In the genomic region with DNA sequence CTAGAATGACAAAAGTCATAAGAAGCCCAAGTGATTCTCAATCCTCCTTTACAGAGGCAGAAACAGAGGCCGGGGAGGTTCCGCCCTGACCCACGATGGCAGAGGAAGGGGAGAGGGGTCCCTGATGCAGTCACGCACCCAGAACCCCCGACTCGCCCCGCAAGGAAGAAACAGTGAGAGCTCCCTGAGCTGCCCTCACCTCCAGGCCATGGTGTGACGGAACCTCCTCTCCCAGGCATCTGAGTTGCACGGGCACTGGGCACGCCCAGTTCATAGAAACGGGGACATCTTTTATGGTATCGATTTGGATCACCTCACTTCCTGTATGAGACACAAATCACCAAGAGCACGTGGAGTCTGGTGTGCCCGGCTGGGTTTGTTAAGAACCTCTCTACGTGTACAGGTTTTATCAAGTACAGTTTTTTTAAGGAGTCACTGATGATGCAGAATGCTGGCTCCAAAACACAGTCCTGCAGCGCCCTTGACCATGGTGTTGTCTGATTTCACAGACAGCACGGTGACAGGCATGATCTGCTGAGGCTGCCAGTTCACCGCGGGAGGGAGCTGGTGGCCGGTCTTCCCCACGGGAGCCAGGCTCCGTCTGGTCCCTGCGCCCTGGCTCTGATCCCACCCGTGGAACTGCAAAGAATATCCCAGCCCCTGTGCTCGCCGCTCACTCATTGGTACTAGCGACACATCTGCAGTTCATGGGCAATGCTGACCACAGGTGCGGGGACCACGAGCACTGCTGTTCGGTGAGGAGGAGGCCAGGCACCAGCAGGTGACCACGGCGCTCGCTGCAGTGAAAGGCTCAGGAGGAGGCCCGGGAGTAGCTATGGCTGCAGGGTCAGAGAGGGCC, we compare ENCODE assay signal across 11 cellular contexts. TPM values are rescaled to one million over a fixed set of nuclear protein-coding genes. Genes with fewer than 3 reads are reported as not detected.
DNase-seq lines count a peak whose midpoint lies in the region; ATAC-seq and TF ChIP-seq lines count a peak whose summit lies in the region.
"Had no signal": no experiment of that assay in that cellular context is flagged by ENCODE, and none has a peak within 500 bp of the region (broad histone marks: within the 10 kb centered on the region; RNA-seq: fewer than 3 reads in every experiment).

No MANE protein-coding gene starts in this region.

- no peaks in the 10 kb centered on the region; the same call in 1 of the 2 replicates for H4K20me1 ChIP-seq in GM23338 (replicated peaks; ENCODE audit: insufficient read depth)

- H3K27ac ChIP-seq in GM23338 (ENCODE audit: low read depth) (peak overlapping the region; percentile 79), SJCRH30 (peak overlapping the region; percentile 74), heart left ventricle (peak overlapping the region; percentile 54 to 88 (median 79))

- ATAC-seq in GM23338: peak; percentile 11; the same call in 2 of the 3 replicates
- peak in 3 of 4 donors; percentile 19 to 68 (median 34) for ATAC-seq in heart left ventricle

- H3K4me1 ChIP-seq in GM23338 (ENCODE audit: insufficient read depth) (peaks cover 14% of the 10 kb centered on the region), SJCRH30 (peaks cover 66% of the 10 kb centered on the region), heart left ventricle (peaks cover 0 to 60% (median 40%) of the 10 kb centered on the region in 12 donors)

- H3K79me2 ChIP-seq in GM23338 (replicated peaks; ENCODE audit: insufficient read depth): peaks cover 49% of the 10 kb centered on the region

- DNase-seq in GM23338 (ENCODE audit: low spot score) (no peak), SJCRH30 (no peak), heart left ventricle (peak in 1 of 5 donors; percentile 48), progenitor cell of endocrine pancreas (ENCODE audit: low spot score, unreplicated experiment) (no peak), G401 (ENCODE audit: low spot score) (no peak), activated gamma-delta T cell (lab: John Stamatoyannopoulos, UW) (no peak), hypothalamus (lab: John Stamatoyannopoulos, UW) (no peak), OCI-M1 (lab: John Stamatoyannopoulos, UW) (no peak)
- DNase-seq: activated naive CD8-positive, alpha-beta T cell treated with anti-CD3 and anti-CD28 coated beads, Interleukin-2, amount 10 ng/mL, durations not matched to agents 7 days and 5 days; NCI-H524 treated with DMSO at 0.1 percent for 48 hours had no signal

- in situ Hi-C loops in G401 (cut with HindIII; ENCODE audit: low sequenced_read_pairs): no loop called here

- peaks cover 4% of the 10 kb centered on the region for H3K27me3 Mint-ChIP-seq in GM23338 (ENCODE audit: insufficient read depth, low read depth, poor library complexity)
- H3K27me3 Mint-ChIP-seq in progenitor cell of endocrine pancreas: no peaks in the 10 kb centered on the region
- H3K27me3 Mint-ChIP-seq: activated naive CD8-positive, alpha-beta T cell treated with anti-CD3 and anti-CD28 coated beads, Interleukin-2, amount 10 ng/mL, durations not matched to agents 7 days and 5 days had no signal

- WGBS in heart left ventricle, 4 donors: 40 to 59% (median 47%) methylated on average over 28 to 34 of the region's 34 CpGs

- H3K36me3 ChIP-seq in GM23338 (ENCODE audit: insufficient read depth) (no peaks in the 10 kb centered on the region), SJCRH30 (peaks cover 2% of the 10 kb centered on the region), heart left ventricle (no peaks in the 10 kb centered on the region)

- H3K4me2 ChIP-seq in GM23338: peak overlapping the region; percentile 42

- peaks cover 4% of the 10 kb centered on the region for H3F3A ChIP-seq in GM23338 (replicated peaks; ENCODE audit: low read depth)

- H3K4me1 Mint-ChIP-seq in GM23338 (peaks cover 37% of the 10 kb centered on the region), progenitor cell of endocrine pancreas (ENCODE audit: low read depth) (peaks cover 21% of the 10 kb centered on the region)
- H3K4me1 Mint-ChIP-seq: activated naive CD8-positive, alpha-beta T cell treated with anti-CD3 and anti-CD28 coated beads, Interleukin-2, amount 10 ng/mL, durations not matched to agents 7 days and 5 days had no signal

- H3K9me3 ChIP-seq in SJCRH30 (replicated peaks) (no peaks in the 10 kb centered on the region), heart left ventricle (no peaks in the 10 kb centered on the region)

- no peak overlapping the region for H2AFZ ChIP-seq in GM23338

- no peak overlapping the region; the same call in 1 of the 2 replicates for H3K27ac Mint-ChIP-seq in GM23338
- peak overlapping the region; percentile 33 for H3K27ac Mint-ChIP-seq in progenitor cell of endocrine pancreas
- H3K27ac Mint-ChIP-seq: activated naive CD8-positive, alpha-beta T cell treated with anti-CD3 and anti-CD28 coated beads, Interleukin-2, amount 10 ng/mL, durations not matched to agents 7 days and 5 days; naive B cell had no signal

- H3K4me3 Mint-ChIP-seq in GM23338 (peak overlapping the region; percentile 14; the same call in 1 of the 3 replicates), progenitor cell of endocrine pancreas (ENCODE audit: low read depth) (no peak overlapping the region)
- H3K4me3 Mint-ChIP-seq: activated naive CD8-positive, alpha-beta T cell treated with anti-CD3 and anti-CD28 coated beads, Interleukin-2, amount 10 ng/mL, durations not matched to agents 7 days and 5 days had no signal

- H3K27me3 ChIP-seq in GM23338 (ENCODE audit: insufficient read depth) (no peaks in the 10 kb centered on the region), SJCRH30 (no peaks in the 10 kb centered on the region), heart left ventricle (no peaks in the 10 kb centered on the region)

- H3K4me3 ChIP-seq in GM23338 (peak overlapping the region; percentile 27; the same call in 1 of the 2 replicates), SJCRH30 (no peak overlapping the region), heart left ventricle (peak overlapping the region in 6 of 12 donors; percentile 3 to 28 (median 10))

- intact Hi-C loops in heart left ventricle (cut with DNase I): loop anchor here in 6 of 10 donors (2.0 to 5.0 kb wide), 3 partner anchors 34 to 38 kb away; a partner anchor contains a TSS

- no peak for TF ChIP-seq CTCF in GM23338 (conservative IDR thresholded peaks at IDR 0.05; ENCODE audit: low read depth in 2 of 2)
- peak in 3 of 12 donors; percentile 13 to 56 (median 20) for TF ChIP-seq CTCF in heart left ventricle (IDR thresholded peaks at IDR 0.05)
- TF ChIP-seq CTCF in progenitor cell of endocrine pancreas (IDR thresholded peaks at IDR 0.05; ENCODE audit: unreplicated experiment): no peak

- peaks cover 4% of the 10 kb centered on the region; the same call in 1 of the 3 replicates for H3K36me3 Mint-ChIP-seq in GM23338 (ENCODE audit: low read depth)
- H3K36me3 Mint-ChIP-seq in progenitor cell of endocrine pancreas (ENCODE audit: insufficient read depth): no peaks in the 10 kb centered on the region
- H3K36me3 Mint-ChIP-seq: activated naive CD8-positive, alpha-beta T cell treated with anti-CD3 and anti-CD28 coated beads, Interleukin-2, amount 10 ng/mL, durations not matched to agents 7 days and 5 days; naive B cell had no signal

- TF ChIP-seq POLR2A in heart left ventricle (IDR thresholded peaks at IDR 0.05): no peak

- no peaks in the 10 kb centered on the region for H3K9me2 ChIP-seq in GM23338 (ENCODE audit: insufficient read depth)

- H3K9me3 Mint-ChIP-seq in GM23338 (no peaks in the 10 kb centered on the region), progenitor cell of endocrine pancreas (ENCODE audit: low read depth) (no peaks in the 10 kb centered on the region)
- H3K9me3 Mint-ChIP-seq: activated naive CD8-positive, alpha-beta T cell treated with anti-CD3 and anti-CD28 coated beads, Interleukin-2, amount 10 ng/mL, durations not matched to agents 7 days and 5 days; naive B cell had no signal

TF ChIP-seq in GM23338, 12 proteins besides CTCF, POLR2A, EP300 and RAD21 (continues in another document):
- TF ChIP-seq EZH2 (IDR thresholded peaks at IDR 0.05; ENCODE audit: low read depth, unreplicated experiment) (no peak), POLR2AphosphoS5 (IDR thresholded peaks at IDR 0.05; ENCODE audit: low read depth) (no peak), EZH2phosphoT487 (IDR thresholded peaks at IDR 0.05; ENCODE audit: unreplicated experiment) (no peak), JUNB (IDR thresholded peaks at IDR 0.05; ENCODE audit: unreplicated experiment) (no peak)
- TF ChIP-seq, protein P1, sequence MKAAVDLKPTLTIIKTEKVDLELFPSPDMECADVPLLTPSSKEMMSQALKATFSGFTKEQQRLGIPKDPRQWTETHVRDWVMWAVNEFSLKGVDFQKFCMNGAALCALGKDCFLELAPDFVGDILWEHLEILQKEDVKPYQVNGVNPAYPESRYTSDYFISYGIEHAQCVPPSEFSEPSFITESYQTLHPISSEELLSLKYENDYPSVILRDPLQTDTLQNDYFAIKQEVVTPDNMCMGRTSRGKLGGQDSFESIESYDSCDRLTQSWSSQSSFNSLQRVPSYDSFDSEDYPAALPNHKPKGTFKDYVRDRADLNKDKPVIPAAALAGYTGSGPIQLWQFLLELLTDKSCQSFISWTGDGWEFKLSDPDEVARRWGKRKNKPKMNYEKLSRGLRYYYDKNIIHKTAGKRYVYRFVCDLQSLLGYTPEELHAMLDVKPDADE (IDR thresholded peaks at IDR 0.05): no peak

RNA-seq across cellular contexts. Expression of a gene that starts 35.6 kb away (rescaled TPM):
- total RNA-seq in GM23338 (2014; rRNA removed; shearing (Covaris generic)): 216 and 225 TPM in 2 replicates
- 38.5 and 42.2 TPM in 2 replicates for polyA plus RNA-seq in GM23338 (2016; fragmentation: Nextera tagmentation; extraction: Ambion mirVana)
- 312 and 322 TPM in 2 replicates for total RNA-seq in SJCRH30 (2014; rRNA removed; shearing (Covaris generic))
- 10 to 100 TPM; 13.9 to 83.7 (median 28.3) TPM for total RNA-seq in heart left ventricle
- polyA plus RNA-seq in heart left ventricle: 10 to 100 TPM in 1 of 2 donors, 1 to 10 TPM in 1; 5.9 to 28.2 TPM
- total RNA-seq in progenitor cell of endocrine pancreas: 242 and 256 TPM in 2 replicates
- 16.4 and 25.4 TPM in 2 replicates for total RNA-seq in G401 (2014; rRNA removed; shearing (Covaris generic))
